ENCODE assay signal across 38 cellular contexts in the genomic region with DNA sequence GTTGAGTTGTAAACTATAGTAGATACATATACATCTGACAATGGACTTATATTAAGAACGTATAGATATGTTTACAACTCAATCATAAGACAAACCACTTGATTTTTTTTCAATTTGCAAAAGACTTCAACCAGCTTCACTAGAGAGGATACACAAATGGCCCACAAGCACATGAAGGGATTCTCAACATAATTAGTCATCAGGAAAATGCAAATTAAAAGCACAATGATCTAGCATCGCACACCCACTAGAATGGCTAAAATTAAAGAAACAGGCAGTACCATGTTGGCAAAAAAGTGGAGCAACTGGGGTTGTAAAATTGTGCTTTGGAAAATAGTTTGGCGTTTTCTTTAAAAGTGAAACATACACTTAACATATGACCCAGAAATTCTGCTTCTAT.
DNase-seq lines count a peak whose midpoint lies in the region; ATAC-seq and TF ChIP-seq lines count a peak whose summit lies in the region.
"Had no signal": no experiment of that assay in that cellular context is flagged by ENCODE, and none has a peak within 500 bp of the region (broad histone marks: within the 10 kb centered on the region; RNA-seq: fewer than 3 reads in every experiment).

No MANE protein-coding gene starts in this region.

- intact Hi-C loops in mammary epithelial cell (cut with micrococcal nuclease) = no loop called here
- intact Hi-C loops in MCF 10A (cut with micrococcal nuclease) = no loop called here
- intact Hi-C loops in gastrocnemius medialis (cut with DNase I; ENCODE audit: low total_unique reads) = no loop called here

- TF ChIP-seq CTCF in mammary epithelial cell (conservative IDR thresholded peaks at IDR 0.05 in 1 of 2, IDR thresholded peaks at IDR 0.05 in 1 of 2; ENCODE audit: extremely low read depth in 1 of 2, insufficient read depth in 1 of 2, low read depth in 1 of 2, low read length in 2 of 2) (no peak), MCF 10A (IDR thresholded peaks at IDR 0.05; ENCODE audit: unreplicated experiment) (no peak), foreskin fibroblast (IDR thresholded peaks at IDR 0.05; ENCODE audit: low read depth, low read length) (no peak), gastroesophageal sphincter (IDR thresholded peaks at IDR 0.05) (no peak), gastrocnemius medialis (IDR thresholded peaks at IDR 0.05 in 4 of 5, conservative IDR thresholded peaks at IDR 0.05 in 1 of 5) (no peak)

- H3K27me3 ChIP-seq in mammary epithelial cell (ENCODE audit: insufficient read depth, low read length) (no peaks in the 10 kb centered on the region), adipocyte (replicated peaks; ENCODE audit: control insufficient read depth, insufficient read depth, low read length) (no peaks in the 10 kb centered on the region), gastroesophageal sphincter (no peaks in the 10 kb centered on the region), gastrocnemius medialis (no peaks in the 10 kb centered on the region)
- H3K27me3 ChIP-seq: cardiac muscle cell, colonic mucosa, ovary, SJCRH30 had no signal

- DNase-seq in mammary epithelial cell = peak; percentile 39
- DNase-seq in MCF 10A (ENCODE audit: unreplicated experiment) = no peak
- peak; percentile 19 for DNase-seq in adipocyte (ENCODE audit: low read depth)
- peak; percentile 52 to 74 for DNase-seq in foreskin fibroblast
- DNase-seq in superior temporal gyrus (ENCODE audit: extremely low spot score) = peak; percentile 32
- DNase-seq in gastrocnemius medialis = no peak
- DNase-seq: activated CD4-positive, alpha-beta T cell treated with anti-CD3 and anti-CD28 coated beads for 36 hours; activated CD8-positive, alpha-beta T cell treated with anti-CD3 and anti-CD28 coated beads, Interleukin-2, amount 10 ng/mL, durations not matched to agents 7 days and 5 days; activated T-cell treated with anti-CD3 and anti-CD28 coated beads for 4 hours; amygdala; CD4-positive, alpha-beta memory T cell; colonic mucosa; effector memory CD4-positive, alpha-beta T cell; hypothalamus; NCI-H1092 treated with DMSO at 0.1 percent for 48 hours; NCI-H1694 treated with DMSO at 0.1 percent for 48 hours; NCI-H2171 treated with DMSO at 0.1 percent for 48 hours; NCI-H510A treated with DMSO at 0.1 percent for 48 hours; ovary; RPMI8226; SJCRH30; small intestine; stimulated activated CD4-positive, alpha-beta T cell treated with anti-CD3 and anti-CD28 coated beads, Interleukin-2, amount 100 ng/mL, for 24 hours; SW 1271; T-helper 9 cell had no signal

- CTCF ChIA-PET in mammary epithelial cell (lab: Charles Lee; ENCODE audit: low non-redundant PET) = no interaction called here
- CTCF ChIA-PET in MCF 10A (lab: Yijun Ruan, JAX) = interaction anchor here (0.6 kb wide), 1 partner anchor 33 kb away, joined by 3 read pairs; no protein-coding TSS in a partner anchor

- POLR2A ChIA-PET in MCF 10A (lab: Yijun Ruan, JAX) = no interaction called here

- H3K27ac ChIP-seq in mammary epithelial cell (ENCODE audit: insufficient read depth, low read depth, low read length) = no peak overlapping the region
- no peak overlapping the region for H3K27ac ChIP-seq in gastroesophageal sphincter
- no peak overlapping the region for H3K27ac ChIP-seq in gastrocnemius medialis
- H3K27ac ChIP-seq: 22Rv1, cardiac muscle cell, colonic mucosa, ovary, thoracic aorta, VCaP had no signal

- WGBS in mammary epithelial cell (ENCODE audit: low coverage, missing lambda C conversion rate) = 62% methylated on average over 3 of the region's 3 CpGs
- 77 to 80% methylated on average over 3 of the region's 3 CpGs for WGBS in gastroesophageal sphincter (ENCODE audit: low coverage in 1 of 2), 2 donors

- no peak for TF ChIP-seq EP300 in gastroesophageal sphincter (IDR thresholded peaks at IDR 0.05)

- dilution Hi-C loops in mammary epithelial cell (cut with HindIII; ENCODE audit: low sequenced_read_pairs) = loop anchor here (5.0 kb wide), 1 partner anchor 84 kb away; no protein-coding TSS in a partner anchor

- BruUV-seq in mammary epithelial cell (replicated peaks; lab: Mats Ljungman, UMichigan) (no TSS peak), MCF 10A (replicated peaks; lab: Mats Ljungman, UMichigan) (no TSS peak)

- H3K36me3 ChIP-seq in mammary epithelial cell (ENCODE audit: insufficient read depth, low read length) (no peaks in the 10 kb centered on the region), adipocyte (ENCODE audit: control insufficient read depth, insufficient read depth, low read length, severe bottlenecking) (no peaks in the 10 kb centered on the region), gastroesophageal sphincter (no peaks in the 10 kb centered on the region), gastrocnemius medialis (no peaks in the 10 kb centered on the region)
- H3K36me3 ChIP-seq: cardiac muscle cell, colonic mucosa, HAP-1, ovary, SJCRH30, thoracic aorta had no signal

- no peaks in the 10 kb centered on the region for H3K4me1 Mint-ChIP-seq in MCF 10A (ENCODE audit: insufficient read depth, unreplicated experiment)
- H3K4me1 Mint-ChIP-seq: activated CD4-positive, alpha-beta T cell treated with anti-CD3 and anti-CD28 coated beads for 36 hours; activated naive CD4-positive, alpha-beta T cell treated with anti-CD3 and anti-CD28 coated beads, Interleukin-2, amount 50 U/mL, for 24 hours; B cell; CD4-positive, alpha-beta memory T cell; memory B cell; neural crest cell had no signal

- in situ Hi-C loops in mammary epithelial cell (cut with MboI; ENCODE audit: low sequenced_read_pairs in 2 of 2) (no loop called here), gastrocnemius medialis (cut with MboI; ENCODE audit: low sequenced_read_pairs in 4 of 4) (no loop called here)

- H2AFZ ChIP-seq in mammary epithelial cell (ENCODE audit: low read depth, low read length) = no peak overlapping the region

- H3K4me1 ChIP-seq in mammary epithelial cell (ENCODE audit: insufficient read depth, low read length) (peaks cover 31% of the 10 kb centered on the region), adipocyte (ENCODE audit: control insufficient read depth, insufficient read depth, low read length) (no peaks in the 10 kb centered on the region), gastroesophageal sphincter (no peaks in the 10 kb centered on the region), gastrocnemius medialis (no peaks in the 10 kb centered on the region)
- H3K4me1 ChIP-seq: colonic mucosa, HAP-1 had no signal

- H3K4me2 ChIP-seq in mammary epithelial cell (ENCODE audit: insufficient read depth, low read depth, low read length) = peak overlapping the region; percentile 21

- H3K9ac ChIP-seq in mammary epithelial cell (ENCODE audit: insufficient read depth, low read length) (no peak overlapping the region), adipocyte (ENCODE audit: low read length) (no peak overlapping the region)

- H3K9me3 ChIP-seq in mammary epithelial cell (replicated peaks; ENCODE audit: insufficient read depth, low read length) (no peaks in the 10 kb centered on the region), adipocyte (ENCODE audit: control insufficient read depth, low read length) (no peaks in the 10 kb centered on the region), gastroesophageal sphincter (no peaks in the 10 kb centered on the region), gastrocnemius medialis (no peaks in the 10 kb centered on the region)
- H3K9me3 ChIP-seq: colonic mucosa, HAP-1, ovary, SJCRH30, thoracic aorta had no signal

- ATAC-seq in gastroesophageal sphincter (no peak), HG03565 (IDR thresholded peaks at IDR 0.05; ENCODE audit: unreplicated experiment) (no peak), gastrocnemius medialis (no peak)
- ATAC-seq: activated CD4-positive, alpha-beta T cell treated with anti-CD3 and anti-CD28 coated beads for 36 hours; activated CD8-positive, alpha-beta T cell treated with anti-CD3 and anti-CD28 coated beads, Interleukin-2, amount 10 ng/mL, durations not matched to agents 7 days and 5 days; left lobe of liver had no signal

- no peak overlapping the region for H3K27ac Mint-ChIP-seq in MCF 10A (ENCODE audit: low read depth, unreplicated experiment)
- H3K27ac Mint-ChIP-seq: activated CD4-positive, alpha-beta T cell treated with anti-CD3 and anti-CD28 coated beads for 36 hours; activated CD8-positive, alpha-beta T cell treated with anti-CD3 and anti-CD28 coated beads, Interleukin-2, amount 10 ng/mL, durations not matched to agents 7 days and 5 days; activated naive CD4-positive, alpha-beta T cell treated with anti-CD3 and anti-CD28 coated beads, Interleukin-2, amount 50 U/mL, for 24 hours; B cell; CD4-positive, alpha-beta memory T cell; memory B cell; stimulated activated naive CD8-positive, alpha-beta T cell treated with anti-CD3 and anti-CD28 coated beads, Interleukin-15, Interleukin-2, amounts not matched to agents 100 ng/mL and 50 ng/mL, for 24 hours had no signal

- H3K4me3 ChIP-seq in mammary epithelial cell (replicated peaks in 1 of 3; ENCODE audit: insufficient read depth in 1 of 3, low read depth in 2 of 3, low read length in 3 of 3) = no peak overlapping the region
- H3K4me3 ChIP-seq in adipocyte (ENCODE audit: low read length) = no peak overlapping the region
- no peak overlapping the region for H3K4me3 ChIP-seq in foreskin fibroblast (ENCODE audit: low read depth in 1 of 2, low read length in 2 of 2)
- no peak overlapping the region for H3K4me3 ChIP-seq in gastroesophageal sphincter
- no peak overlapping the region for H3K4me3 ChIP-seq in gastrocnemius medialis
- H3K4me3 ChIP-seq: cardiac muscle cell, colonic mucosa, HAP-1, ovary, SJCRH30, thoracic aorta had no signal

- no peaks in the 10 kb centered on the region for H3K27me3 Mint-ChIP-seq in MCF 10A (ENCODE audit: insufficient read depth, unreplicated experiment)
- H3K27me3 Mint-ChIP-seq: activated naive CD4-positive, alpha-beta T cell treated with anti-CD3 and anti-CD28 coated beads, Interleukin-2, amount 50 U/mL, for 24 hours; CD4-positive, alpha-beta memory T cell had no signal

- no peak overlapping the region for H3K4me3 Mint-ChIP-seq in MCF 10A (ENCODE audit: unreplicated experiment)
- H3K4me3 Mint-ChIP-seq: activated CD4-positive, alpha-beta T cell treated with anti-CD3 and anti-CD28 coated beads for 36 hours; activated CD8-positive, alpha-beta T cell treated with anti-CD3 and anti-CD28 coated beads, Interleukin-2, amount 10 ng/mL, durations not matched to agents 7 days and 5 days; activated naive CD4-positive, alpha-beta T cell treated with anti-CD3 and anti-CD28 coated beads, Interleukin-2, amount 50 U/mL, for 24 hours; B cell; CD4-positive, alpha-beta memory T cell; memory B cell; neural crest cell; stimulated activated naive CD8-positive, alpha-beta T cell treated with anti-CD3 and anti-CD28 coated beads, Interleukin-15, Interleukin-2, amounts not matched to agents 100 ng/mL and 50 ng/mL, for 24 hours had no signal

- TF ChIP-seq POLR2A in gastroesophageal sphincter (IDR thresholded peaks at IDR 0.05) = no peak
- TF ChIP-seq POLR2A in gastrocnemius medialis (IDR thresholded peaks at IDR 0.05) = no peak

- no peaks in the 10 kb centered on the region for H4K20me1 ChIP-seq in mammary epithelial cell (ENCODE audit: insufficient read depth, low read length)

- peaks cover 9% of the 10 kb centered on the region for H3K9me3 Mint-ChIP-seq in MCF 10A (ENCODE audit: unreplicated experiment)
- H3K9me3 Mint-ChIP-seq: activated naive CD4-positive, alpha-beta T cell treated with anti-CD3 and anti-CD28 coated beads, Interleukin-2, amount 50 U/mL, for 24 hours had no signal

- no peaks in the 10 kb centered on the region for H3K36me3 Mint-ChIP-seq in MCF 10A (ENCODE audit: insufficient read depth, unreplicated experiment)
- H3K36me3 Mint-ChIP-seq: activated naive CD4-positive, alpha-beta T cell treated with anti-CD3 and anti-CD28 coated beads, Interleukin-2, amount 50 U/mL, for 24 hours; CD4-positive, alpha-beta memory T cell had no signal

- H3K79me2 ChIP-seq in mammary epithelial cell (ENCODE audit: insufficient read depth, low read length) = no peaks in the 10 kb centered on the region

Comparison
In these comparisons a context has a peak if more than half of its experiments do, and no peak if none do; other contexts are left out.
1. DNase-seq: peak in mammary epithelial cell (single experiment), adipocyte (single experiment), foreskin fibroblast (2 of 2) and superior temporal gyrus (single experiment); none in MCF 10A (single experiment) and gastrocnemius medialis (0 of 2).